Comparison of ENCODE assay signal across 16 cellular contexts in genomic region chr22:46464296-46464695, GRCh38.
A peak's percentile ranks its signal among the peaks of the same experiment; 100 is the strongest.
DNase-seq lines count a peak whose midpoint lies in the region; ATAC-seq and TF ChIP-seq lines count a peak whose summit lies in the region.
"Had no signal": no experiment of that assay in that cellular context is flagged by ENCODE, and none has a peak within 500 bp of the region (broad histone marks: within the 10 kb centered on the region; RNA-seq: fewer than 3 reads in every experiment).

No MANE protein-coding gene starts in this region.

- no peak overlapping the region for H4K91ac ChIP-seq in neuronal stem cell (ENCODE audit: low read depth, low read length, poor library complexity)
- no peak overlapping the region for H4K91ac ChIP-seq in mesenchymal stem cell (ENCODE audit: low read length)

- H3K23ac ChIP-seq in neuronal stem cell (ENCODE audit: low read depth, low read length, poor library complexity) (peak overlapping the region; percentile 25), mesenchymal stem cell (ENCODE audit: low read length in 2 of 2) (no peak overlapping the region)

- peak overlapping the region; percentile 43 for H2BK5ac ChIP-seq in neuronal stem cell (ENCODE audit: low read length)
- no peak overlapping the region for H2BK5ac ChIP-seq in mesenchymal stem cell (ENCODE audit: low read depth, low read length, poor library complexity, severe bottlenecking)

- no CpG with 5 or more reads among the region's 8 CpGs for WGBS in neuronal stem cell (ENCODE audit: extremely low coverage in 2 of 2, insufficient read length in 2 of 2, insufficient replicate concordance in 1 of 2), 2 donors
- 83% methylated on average over 8 of the region's 8 CpGs for WGBS in mesenchymal stem cell

- H3K4me1 Mint-ChIP-seq in activated T-cell treated with anti-CD3 and anti-CD28 coated beads, Interleukin-2, amount 50 U/mL, for 4 hours (ENCODE audit: low read depth), result no peaks in the 10 kb centered on the region
- H3K4me1 Mint-ChIP-seq: CD14-positive monocyte; CD4-positive, alpha-beta memory T cell had no signal

- H2BK15ac ChIP-seq in neuronal stem cell (ENCODE audit: low read length) (no peak overlapping the region), mesenchymal stem cell (ENCODE audit: low read depth, poor library complexity, severe bottlenecking) (no peak overlapping the region)

- no peaks in the 10 kb centered on the region for H3K9me3 Mint-ChIP-seq in activated T-cell treated with anti-CD3 and anti-CD28 coated beads, Interleukin-2, amount 50 U/mL, for 4 hours
- H3K9me3 Mint-ChIP-seq: CD4-positive, alpha-beta memory T cell had no signal

- H2AFZ ChIP-seq in neuronal stem cell (ENCODE audit: low read length) (no peak overlapping the region), mesenchymal stem cell (ENCODE audit: low read depth, low read length) (no peak overlapping the region)
- H2AFZ ChIP-seq: GM23338 had no signal

- H3K36me3 Mint-ChIP-seq in activated T-cell treated with anti-CD3 and anti-CD28 coated beads, Interleukin-2, amount 50 U/mL, for 4 hours (ENCODE audit: insufficient read depth), result no peaks in the 10 kb centered on the region
- H3K36me3 Mint-ChIP-seq: CD14-positive monocyte; CD4-positive, alpha-beta memory T cell had no signal

- peaks cover 4% of the 10 kb centered on the region for H3K79me1 ChIP-seq in neuronal stem cell (ENCODE audit: low read depth, low read length)
- peaks cover 45% of the 10 kb centered on the region for H3K79me1 ChIP-seq in mesenchymal stem cell (replicated peaks; ENCODE audit: low read length, poor library complexity, severe bottlenecking)

- H3K4ac ChIP-seq in neuronal stem cell (ENCODE audit: low read length) (no peak overlapping the region), mesenchymal stem cell (ENCODE audit: low read depth in 1 of 2, low read length in 2 of 2) (no peak overlapping the region)

- H3K36me3 ChIP-seq in BLaER1 treated with 17β-estradiol and CSF1 and Interleukin-3, amounts not matched to agents 10 nM and 100 nM, result peaks cover 0 to 14% (median 0%) of the 10 kb centered on the region in 11 experiments; a peak in 3 of 22 replicates
- H3K36me3 ChIP-seq in neuronal stem cell (replicated peaks in 1 of 2; ENCODE audit: control insufficient read depth in 2 of 2, insufficient read depth in 2 of 2, low read length in 2 of 2) (peaks cover 0 to 28% of the 10 kb centered on the region in 2 donors), mesenchymal stem cell (ENCODE audit: control insufficient read depth in 1 of 2, insufficient read depth in 2 of 2, low read depth in 1 of 2, low read length in 2 of 2) (peaks cover 0 to 31% of the 10 kb centered on the region in 2 experiments)
- H3K36me3 ChIP-seq: BE2C had no signal

- H2AK5ac ChIP-seq in neuronal stem cell (ENCODE audit: low read depth, low read length) (peak overlapping the region; percentile 49), mesenchymal stem cell (ENCODE audit: low read length, severe bottlenecking) (no peak overlapping the region)

- H3K4me3 ChIP-seq in BLaER1 treated with 17β-estradiol and CSF1 and Interleukin-3, amounts not matched to agents 10 nM and 100 nM, result no peak overlapping the region
- H3K4me3 ChIP-seq in neuronal stem cell (ENCODE audit: low read length in 2 of 2) (no peak overlapping the region), mesenchymal stem cell (ENCODE audit: insufficient read depth in 1 of 2, low read depth in 1 of 2, low read length in 2 of 2) (no peak overlapping the region)
- H3K4me3 ChIP-seq: GM12878, GM23338 had no signal

- H3K18ac ChIP-seq in neuronal stem cell (ENCODE audit: low read length) (peak overlapping the region; percentile 79), mesenchymal stem cell (ENCODE audit: low read depth in 1 of 2, low read length in 2 of 2) (no peak overlapping the region)

- peaks cover 0 to 15% (median 0%) of the 10 kb centered on the region in 11 experiments; a peak in 4 of 22 replicates for H4K20me1 ChIP-seq in BLaER1 treated with 17β-estradiol and CSF1 and Interleukin-3, amounts not matched to agents 10 nM and 100 nM

- H3K9ac ChIP-seq in BLaER1 treated with 17β-estradiol and CSF1 and Interleukin-3, amounts not matched to agents 10 nM and 100 nM, result no peak overlapping the region
- peak overlapping the region; percentile 30 for H3K9ac ChIP-seq in neuronal stem cell (ENCODE audit: low read depth, low read length, poor library complexity)
- H3K9ac ChIP-seq in mesenchymal stem cell (ENCODE audit: low read length), result no peak overlapping the region
- H3K9ac ChIP-seq: KMS-11 had no signal

- DNase-seq in RWPE1 (ENCODE audit: low spot score), result no peak
- DNase-seq in islet precursor cell, result peak; percentile 33
- no peak for DNase-seq in neuronal stem cell (ENCODE audit: low spot score)
- no peak for DNase-seq in mesenchymal stem cell
- no peak for DNase-seq in DMS79 treated with DMSO at 0.1 percent for 48 hours (lab: John Stamatoyannopoulos, UW)
- DNase-seq in activated T-cell treated with anti-CD3 and anti-CD28 coated beads, Interleukin-2, amount 50 U/mL, for 4 hours, result no peak
- DNase-seq: BE2C; CD4-positive, alpha-beta memory T cell; DMS153; GF-D8 had no signal

- no peak overlapping the region for H3K27ac ChIP-seq in BLaER1 treated with 17β-estradiol and CSF1 and Interleukin-3, amounts not matched to agents 10 nM and 100 nM
- H3K27ac ChIP-seq in RWPE1 (peak overlapping the region; percentile 97), neuronal stem cell (replicated peaks; ENCODE audit: low read length) (no peak overlapping the region), mesenchymal stem cell (ENCODE audit: low read length, poor library complexity, severe bottlenecking) (no peak overlapping the region)
- H3K27ac ChIP-seq: HL-60, KMS-11 had no signal

- POLR2A ChIA-PET in RWPE1 (lab: Yijun Ruan, JAX; ENCODE audit: low non-redundant PET), result no interaction called here

- TF ChIP-seq CTCF in RWPE1 (conservative IDR thresholded peaks at IDR 0.05; ENCODE audit: low read depth), result no peak

- peaks cover 3% of the 10 kb centered on the region for H3K27me3 Mint-ChIP-seq in activated T-cell treated with anti-CD3 and anti-CD28 coated beads, Interleukin-2, amount 50 U/mL, for 4 hours (ENCODE audit: low read depth)

- 0 out of 22 replicates have a peak, but pooled peaks cover 0 to 4% (median 0%) of the 10 kb centered on the region in 11 experiments for H3K9me3 ChIP-seq in BLaER1 treated with 17β-estradiol and CSF1 and Interleukin-3, amounts not matched to agents 10 nM and 100 nM (replicated peaks in 1 of 11)
- H3K9me3 ChIP-seq in neuronal stem cell (replicated peaks in 1 of 2; ENCODE audit: control insufficient read depth in 2 of 2, insufficient read depth in 1 of 2, low read depth in 1 of 2, low read length in 2 of 2) (no peaks in the 10 kb centered on the region), mesenchymal stem cell (ENCODE audit: control insufficient read depth, low read length) (no peaks in the 10 kb centered on the region)
- H3K9me3 ChIP-seq: BE2C had no signal

- H3K27me3 ChIP-seq in BLaER1 treated with 17β-estradiol and CSF1 and Interleukin-3, amounts not matched to agents 10 nM and 100 nM, result peaks cover 0 to 34% (median 0%) of the 10 kb centered on the region in 11 experiments; a peak in 8 of 22 replicates
- H3K27me3 ChIP-seq in neuronal stem cell (ENCODE audit: control insufficient read depth in 3 of 3, insufficient read depth in 3 of 3, low read depth in 1 of 3, low read length in 3 of 3) (no peaks in the 10 kb centered on the region), mesenchymal stem cell (ENCODE audit: control insufficient read depth in 1 of 2, insufficient read depth in 1 of 2, low read length in 2 of 2) (peaks cover 0 to 64% of the 10 kb centered on the region in 2 experiments)
- H3K27me3 ChIP-seq: BE2C had no signal

- CTCF ChIA-PET in RWPE1 (lab: Yijun Ruan, JAX), result no interaction called here

- ATAC-seq in activated T-cell treated with anti-CD3 and anti-CD28 coated beads, Interleukin-2, amount 50 U/mL, for 4 hours, result no peak
- ATAC-seq: GM12878, GM23338 had no signal

- no peak overlapping the region for H3K4me3 Mint-ChIP-seq in activated T-cell treated with anti-CD3 and anti-CD28 coated beads, Interleukin-2, amount 50 U/mL, for 4 hours
- H3K4me3 Mint-ChIP-seq: CD14-positive monocyte; CD4-positive, alpha-beta memory T cell; GM23338 had no signal

- no peak overlapping the region for H4K8ac ChIP-seq in neuronal stem cell (ENCODE audit: low read depth, low read length)
- no peak overlapping the region for H4K8ac ChIP-seq in mesenchymal stem cell (ENCODE audit: low read length)

- H2BK12ac ChIP-seq in neuronal stem cell (ENCODE audit: low read length) (no peak overlapping the region), mesenchymal stem cell (ENCODE audit: low read length in 2 of 2) (no peak overlapping the region)

- H3K14ac ChIP-seq in neuronal stem cell (ENCODE audit: low read length), result no peak overlapping the region
- no peak overlapping the region for H3K14ac ChIP-seq in mesenchymal stem cell (ENCODE audit: low read length in 2 of 2)

- H3K4me2 ChIP-seq in BLaER1 treated with 17β-estradiol and CSF1 and Interleukin-3, amounts not matched to agents 10 nM and 100 nM, result peak overlapping the region in 8 of 11 experiments; percentile 55 to 81 (median 74); a peak in 16 of 22 replicates
- H3K4me2 ChIP-seq in neuronal stem cell (ENCODE audit: insufficient read depth, low read length, poor library complexity, severe bottlenecking) (no peak overlapping the region), mesenchymal stem cell (ENCODE audit: low read length, poor library complexity, severe bottlenecking) (no peak overlapping the region)
- H3K4me2 ChIP-seq: GM23338, KMS-11 had no signal

- peaks cover 19 to 75% (median 62%) of the 10 kb centered on the region in 10 experiments for H3K4me1 ChIP-seq in BLaER1 treated with 17β-estradiol and CSF1 and Interleukin-3, amounts not matched to agents 10 nM and 100 nM
- H3K4me1 ChIP-seq in neuronal stem cell (ENCODE audit: control insufficient read depth in 2 of 2, insufficient read depth in 1 of 2, low read depth in 1 of 2, low read length in 2 of 2), result peaks cover 0 to 3% of the 10 kb centered on the region in 2 donors
- H3K4me1 ChIP-seq in mesenchymal stem cell (ENCODE audit: control insufficient read depth, insufficient read depth, low read depth, low read length), result peaks cover 29% of the 10 kb centered on the region
- H3K4me1 ChIP-seq: BE2C had no signal

- peak overlapping the region; percentile 81 for H2BK120ac ChIP-seq in neuronal stem cell (ENCODE audit: low read depth, low read length)
- H2BK120ac ChIP-seq in mesenchymal stem cell (ENCODE audit: low read depth, low read length), result no peak overlapping the region

Comparison
In these comparisons a context has a peak if more than half of its experiments do, and no peak if none do; other contexts are left out.
1. H3K4me2 ChIP-seq: peak in BLaER1 treated with 17β-estradiol and CSF1 and Interleukin-3, amounts not matched to agents 10 nM and 100 nM (8 of 11); none in neuronal stem cell (single experiment) and mesenchymal stem cell (single experiment).